In the genomic region with DNA sequence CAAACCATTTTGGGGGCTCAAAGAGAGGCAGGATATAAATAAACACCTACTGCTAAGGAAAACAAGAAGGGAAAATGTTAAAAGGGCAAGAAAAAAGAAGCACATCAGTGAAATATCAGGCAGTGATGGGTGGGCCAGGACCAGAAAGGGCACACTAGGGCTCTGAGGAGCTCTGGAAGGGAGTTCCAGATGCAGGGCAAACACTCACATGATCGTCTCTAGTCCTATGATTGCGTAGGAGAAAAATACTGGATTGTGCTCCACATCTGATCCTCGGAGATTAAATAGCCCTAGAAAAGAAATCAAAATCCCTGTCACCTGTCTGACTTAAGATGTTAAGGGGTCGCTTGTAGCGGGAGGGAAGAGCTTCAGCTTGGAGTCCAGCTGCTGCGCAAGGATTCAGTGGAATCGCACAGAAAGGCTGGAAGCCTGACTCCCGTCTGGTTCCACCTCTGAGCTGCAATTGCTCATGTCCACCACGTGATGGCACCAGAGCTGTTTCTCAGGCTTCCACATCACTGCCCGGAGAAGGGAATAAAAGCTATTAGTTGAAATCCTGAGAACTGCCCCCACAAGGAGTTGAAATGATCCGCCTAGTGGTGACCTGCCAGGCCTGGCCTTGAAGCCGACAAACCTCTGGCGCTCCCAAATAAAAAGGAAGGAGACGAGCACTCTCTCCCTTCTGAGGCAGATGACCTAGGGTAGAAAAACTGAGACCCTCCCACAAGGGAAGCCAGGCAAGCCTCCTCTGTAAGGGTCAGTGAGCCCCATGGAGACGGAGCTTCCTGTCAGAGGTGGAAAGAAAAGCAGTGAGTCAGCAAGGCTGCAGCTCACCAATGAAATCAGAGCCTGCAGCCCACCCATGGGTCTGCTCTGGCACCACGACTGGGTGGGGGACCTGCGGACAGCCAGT, we compare ENCODE assay signal across 8 cellular contexts. TPM values are rescaled to one million over a fixed set of nuclear protein-coding genes. Genes with fewer than 3 reads are reported as not detected.
DNase-seq lines count a peak whose midpoint lies in the region; ATAC-seq and TF ChIP-seq lines count a peak whose summit lies in the region.

No MANE protein-coding gene starts in this region.

- POLR2A ChIA-PET in activated CD4-positive, alpha-beta T cell treated with anti-CD3 and anti-CD28 coated beads, Interleukin-2, amount 10 ng/mL, durations not matched to agents 7 days and 5 days (lab: Charles Lee): interaction anchor here (0.6 to 1.0 kb wide), 2 partner anchors 26 to 224 kb away, joined by 4 to 7 read pairs; no protein-coding TSS in a partner anchor

- no peaks in the 10 kb centered on the region for H3K27me3 ChIP-seq in dorsolateral prefrontal cortex

- peak overlapping the region; percentile 28 to 94 (median 85) for H3K27ac ChIP-seq in dorsolateral prefrontal cortex

- no peak for TF ChIP-seq POLR2A in lower leg skin (IDR thresholded peaks at IDR 0.05)

- H3K4me3 Mint-ChIP-seq in activated CD4-positive, alpha-beta T cell treated with anti-CD3 and anti-CD28 coated beads, Interleukin-2, amount 10 ng/mL, durations not matched to agents 7 days and 5 days: no peak overlapping the region

- WGBS in lower leg skin, 2 donors: 30 to 33% methylated on average over 17 of the region's 17 CpGs

- peaks cover 51% of the 10 kb centered on the region for H3K36me3 Mint-ChIP-seq in activated CD4-positive, alpha-beta T cell treated with anti-CD3 and anti-CD28 coated beads, Interleukin-2, amount 10 ng/mL, durations not matched to agents 7 days and 5 days (ENCODE audit: low read depth)

- intact Hi-C loops in dorsolateral prefrontal cortex (cut with DNase I) (loop anchor here (5.0 to 10.0 kb wide), 9 partner anchors 38 to 661 kb away; partner anchors contain the start of genes ADD3 (in 2 of the 2), MXI1 (in 1 of the 2), SMNDC1 (in 1 of the 2) and XPNPEP1 (in 1 of the 2)), lower leg skin (cut with DNase I; ENCODE audit: low total_unique reads) (no loop called here)

- no peaks in the 10 kb centered on the region for H3K9me3 Mint-ChIP-seq in activated CD4-positive, alpha-beta T cell treated with anti-CD3 and anti-CD28 coated beads, Interleukin-2, amount 10 ng/mL, durations not matched to agents 7 days and 5 days

- no peak overlapping the region for H3K27ac Mint-ChIP-seq in activated CD4-positive, alpha-beta T cell treated with anti-CD3 and anti-CD28 coated beads, Interleukin-2, amount 10 ng/mL, durations not matched to agents 7 days and 5 days

- H3K4me3 ChIP-seq in AG10803 (ENCODE audit: low read length) (no peak overlapping the region), dorsolateral prefrontal cortex (peak overlapping the region; percentile 19 to 65 (median 50)), lower leg skin (ENCODE audit: low read depth, poor library complexity, severe bottlenecking) (no peak overlapping the region)

- DNase-seq in AG10803 (ENCODE audit: low read depth) (peak; percentile 87), NCI-H510A treated with DMSO at 0.1 percent for 48 hours (lab: John Stamatoyannopoulos, UW) (peak; percentile 58), dorsolateral prefrontal cortex (peak; percentile 37 to 81 (median 76)), lower leg skin (ENCODE audit: low spot score in 2 of 2) (peak; percentile 67 to 90)
- peak; percentile 71 for DNase-seq in activated CD4-positive, alpha-beta T cell treated with anti-CD3 and anti-CD28 coated beads, Interleukin-2, amount 10 ng/mL, durations not matched to agents 7 days and 5 days
- peak; percentile 22 to 45 (median 43) for DNase-seq in stimulated activated CD4-positive, alpha-beta T cell treated with anti-CD3 and anti-CD28 coated beads, TNF-alpha, amount 100 ng/mL, for 1 hour (ENCODE audit: low read depth in 3 of 3, low spot score in 1 of 3)

- peaks cover 23% of the 10 kb centered on the region for H3K4me1 Mint-ChIP-seq in activated CD4-positive, alpha-beta T cell treated with anti-CD3 and anti-CD28 coated beads, Interleukin-2, amount 10 ng/mL, durations not matched to agents 7 days and 5 days

- CTCF ChIA-PET in activated CD4-positive, alpha-beta T cell treated with anti-CD3 and anti-CD28 coated beads, Interleukin-2, amount 10 ng/mL, durations not matched to agents 7 days and 5 days (lab: Charles Lee): interaction anchor here (0.6 to 2.3 kb wide), 26 partner anchors 8 to 442 kb away, joined by 3 to 12 read pairs (median 4); no protein-coding TSS in a partner anchor

- ATAC-seq in GM18907 (IDR thresholded peaks at IDR 0.05; ENCODE audit: unreplicated experiment) (peak; percentile 79), HG03342 (IDR thresholded peaks at IDR 0.05; ENCODE audit: unreplicated experiment) (peak; percentile 74)

- TF ChIP-seq CTCF in AG10803 (conservative IDR thresholded peaks at IDR 0.05; ENCODE audit: low read length) (peak; percentile 98), dorsolateral prefrontal cortex (IDR thresholded peaks at IDR 0.05 in 54 of 56, conservative IDR thresholded peaks at IDR 0.05 in 2 of 56; ENCODE audit: low read depth in 1 of 56, partially characterized antibody in 56 of 56) (peak; percentile 81 to 99 (median 97)), lower leg skin (IDR thresholded peaks at IDR 0.05) (peak in 2 of 3 donors; percentile 43 to 85)

- H3K27me3 Mint-ChIP-seq in activated CD4-positive, alpha-beta T cell treated with anti-CD3 and anti-CD28 coated beads, Interleukin-2, amount 10 ng/mL, durations not matched to agents 7 days and 5 days: no peaks in the 10 kb centered on the region

RNA-seq across cellular contexts. Expression of gene XPNPEP1, which starts 39.2 kb away (rescaled TPM):
- total RNA-seq in activated CD4-positive, alpha-beta T cell treated with anti-CD3 and anti-CD28 coated beads, Interleukin-2, amount 10 ng/mL, durations not matched to agents 7 days and 5 days: 10 to 100 TPM; 83.2 to 87.3 TPM
- total RNA-seq in dorsolateral prefrontal cortex: 10 to 100 TPM; 42.7 to 96.7 (median 63.5) TPM
- 100 to 1,000 TPM in 2 of 4 donors, 10 to 100 TPM in 2; 77.5 to 109 (median 100) TPM for total RNA-seq in lower leg skin

Comparison
In these comparisons a context has a peak if more than half of its experiments do, and no peak if none do; other contexts are left out.
1. H3K4me3 ChIP-seq: peak in dorsolateral prefrontal cortex (59 of 59); none in AG10803 (single experiment) and lower leg skin (single experiment).
2. Peak in every context shown above with its lines, with median percentiles within 50 percentile points of each other: DNase-seq and CTCF ChIP-seq.